ENCODE assay signal across 8 cellular contexts in genomic region chr17:55421179-55421934, GRCh38. TPM values are rescaled to one million over a fixed set of nuclear protein-coding genes. Genes with fewer than 3 reads are reported as not detected.
DNase-seq lines count a peak whose midpoint lies in the region; ATAC-seq, FAIRE-seq and TF ChIP-seq lines count a peak whose summit lies in the region.

Gene MMD (minus strand): TSS chr17:55421835. CDS start chr17:55421695, 140 bp downstream.

- TF ChIP-seq RAD21 in GM12878 (IDR thresholded peaks at IDR 0.05; ENCODE audit: insufficient read depth, low read depth, low read length), result no peak

- peak within 1 kb of the TSS; percentile 89 to 94 (median 92) for H3K4me3 Mint-ChIP-seq in immature natural killer cell

- SMC1A ChIA-PET in GM12878 (lab: Charles Lee; ENCODE audit: uncharacterized antibody, unreplicated experiment), result interaction anchor here (0.7 to 16.9 kb wide), 4 partner anchors 15 to 90 kb away, joined by 3 to 359 read pairs (median 38); partner anchors contain the start of gene SMIM36

- CTCF ChIA-PET in GM12878 (lab: Yijun Ruan, JAX), result interaction anchor here (1.6 to 1.7 kb wide), 3 partner anchors 16 to 93 kb away, joined by 5 to 6 read pairs (median 5); no protein-coding TSS in a partner anchor

- TF ChIP-seq CTCF in GM12878 (IDR thresholded peaks at IDR 0.05 in 2 of 3, conservative IDR thresholded peaks at IDR 0.05 in 1 of 3; ENCODE audit: control insufficient read depth in 2 of 3, extremely low read depth in 1 of 3, insufficient read depth in 1 of 3, low read depth in 3 of 3, low read length in 3 of 3) (no peak), spleen (IDR thresholded peaks at IDR 0.05 in 8 of 11, conservative IDR thresholded peaks at IDR 0.05 in 3 of 11) (peak in 1 of 11 experiments; percentile 8)

- H3K9me3 ChIP-seq in GM12878 (replicated peaks; ENCODE audit: control insufficient read depth, insufficient read depth, low read length) (no peaks in the 10 kb centered on the region), spleen (no peaks in the 10 kb centered on the region)

- H3K4me1 Mint-ChIP-seq in immature natural killer cell, result peaks cover 43 to 50% of the 10 kb centered on the region in 2 donors

- H3K9ac ChIP-seq in GM12878 (ENCODE audit: control insufficient read depth, insufficient read depth, low read length), result peak within 1 kb of the TSS; percentile 99

- POLR2A ChIA-PET in GM12878 (lab: Charles Lee), result interaction anchor here (0.6 to 6.4 kb wide), 9 partner anchors 8 to 83 kb away, joined by 3 to 106 read pairs (median 5); no protein-coding TSS in a partner anchor

- peaks cover 57% of the 10 kb centered on the region for H3K79me2 ChIP-seq in GM12878 (ENCODE audit: control insufficient read depth, insufficient read depth, low read length)

- in situ Hi-C loops in GM12878 (cut with MboI), result loop anchor here (5.0 kb wide), 1 partner anchor 91 kb away; the partner anchor contains the start of gene SMIM36

- H2AFZ ChIP-seq in GM12878 (ENCODE audit: control insufficient read depth, low read depth, low read length), result peak within 1 kb of the TSS; percentile 61

- H3K4me1 ChIP-seq in GM12878 (ENCODE audit: control insufficient read depth, insufficient read depth, low read length) (peaks cover 37% of the 10 kb centered on the region), spleen (peaks cover 9 to 63% (median 37%) of the 10 kb centered on the region in 6 donors)

- H3K27ac Mint-ChIP-seq in immature natural killer cell, result peak within 1 kb of the TSS; percentile 88 to 95 (median 92)

- no peaks in the 10 kb centered on the region for H3K9me3 Mint-ChIP-seq in immature natural killer cell

- TF ChIP-seq EP300 in GM12878 (IDR thresholded peaks at IDR 0.05; ENCODE audit: borderline replicate concordance in 1 of 2, control insufficient read depth in 1 of 2, low read depth in 2 of 2, low read length in 2 of 2), result no peak

- intact Hi-C loops in GM12878 (cut with micrococcal nuclease; ENCODE audit: unreplicated experiment) (no loop called here), spleen (cut with DNase I; ENCODE audit: low total_unique reads) (no loop called here)

- WGBS in GM12878 (ENCODE audit: insufficient coverage, insufficient replicate concordance, low lambda C conversion rate, missing lambda C conversion rate), result under 1% methylated on average over 42 of the region's 62 CpGs
- 0 to 1% (median 0%) methylated on average over 23 to 62 of the region's 62 CpGs for WGBS in spleen, 5 donors

- no peak for FAIRE-seq in GM12878 (lab: Jason Lieb, UNC)
- no peak for FAIRE-seq in HTR-8/SVneo (lab: Jason Lieb, UNC)

- RAD21 ChIA-PET in GM12878 (lab: Charles Lee; ENCODE audit: unreplicated experiment), result interaction anchor here (1.0 to 8.9 kb wide), 4 partner anchors 14 to 59 kb away, joined by 3 to 99 read pairs (median 8); no protein-coding TSS in a partner anchor

- H3K4me2 ChIP-seq in GM12878 (ENCODE audit: control insufficient read depth, insufficient read depth), result peak within 1 kb of the TSS; percentile 77

- TF ChIP-seq POLR2A in GM12878 (IDR thresholded peaks at IDR 0.05; ENCODE audit: low read depth, low read length), result peak; percentile 67; the same call in 1 of the 2 replicates
- peak in 1 of 3 donors; percentile 34 for TF ChIP-seq POLR2A in spleen (IDR thresholded peaks at IDR 0.05)

- no peaks in the 10 kb centered on the region for H3K36me3 ChIP-seq in GM12878 (ENCODE audit: control insufficient read depth in 2 of 2, insufficient read depth in 2 of 2, low read length in 1 of 2)
- H3K36me3 ChIP-seq in spleen, result no peaks in the 10 kb centered on the region

- no TSS peak for BruUV-seq in GM12878 (replicated peaks; lab: Mats Ljungman, UMichigan)

- peak within 1 kb of the TSS; percentile 94 for H3K4me3 ChIP-seq in GM12878
- peak within 1 kb of the TSS; percentile 70 to 85 (median 83) for H3K4me3 ChIP-seq in spleen

- no peaks in the 10 kb centered on the region for H3K36me3 Mint-ChIP-seq in immature natural killer cell

- no peaks in the 10 kb centered on the region for H3K27me3 ChIP-seq in GM12878 (replicated peaks in 1 of 2; ENCODE audit: control insufficient read depth in 2 of 2, insufficient read depth in 2 of 2, low read length in 1 of 2)
- H3K27me3 ChIP-seq in spleen (replicated peaks in 1 of 7), result peaks cover 0 to 18% (median 0%) of the 10 kb centered on the region in 7 donors

- H4K20me1 ChIP-seq in GM12878 (ENCODE audit: control insufficient read depth, insufficient read depth), result no peaks in the 10 kb centered on the region

- H3K27ac ChIP-seq in GM12878 (ENCODE audit: control insufficient read depth, insufficient read depth) (peak within 1 kb of the TSS; percentile 91), spleen (peak within 1 kb of the TSS; percentile 77 to 91 (median 86))

- peak; percentile 9 for DNase-seq in activated T-cell treated with anti-CD3 and anti-CD28 coated beads for 48 hours (ENCODE audit: low read depth)
- no peak for DNase-seq in activated T-cell treated with anti-CD3 and anti-CD28 coated beads for 4 hours
- peak; percentile 78 for DNase-seq in NCI-H510A treated with DMSO at 0.1 percent for 48 hours (lab: John Stamatoyannopoulos, UW)
- no peak for DNase-seq in GM12878 (ENCODE audit: low read depth, low spot score)
- DNase-seq in immature natural killer cell, result no peak
- peak; percentile 90 for DNase-seq in spleen
- DNase-seq in HTR-8/SVneo (ENCODE audit: insufficient read length, low spot score), result no peak

- H3K27me3 Mint-ChIP-seq in immature natural killer cell (ENCODE audit: low read depth in 3 of 3), result peaks cover 2 to 10% (median 7%) of the 10 kb centered on the region in 3 donors

- ATAC-seq in HG02798 (IDR thresholded peaks at IDR 0.05; ENCODE audit: poor library complexity, unreplicated experiment), result peak; percentile 4
- ATAC-seq in GM12878, result peak; percentile 10

TF ChIP-seq in GM12878, 131 proteins besides CTCF, POLR2A, EP300 and RAD21 (continues in another document):
- TF ChIP-seq GABPA (IDR thresholded peaks at IDR 0.05; ENCODE audit: low read depth), result no peak
- peak; percentile 46 for TF ChIP-seq MEF2B (IDR thresholded peaks at IDR 0.05; ENCODE audit: partially characterized antibody, poor library complexity, severe bottlenecking)
- 0 out of 2 replicates have a peak, but pooled peaks have one; percentile 16 for TF ChIP-seq YY1 (IDR thresholded peaks at IDR 0.05; ENCODE audit: low read depth, low read length)
- TF ChIP-seq NKRF (conservative IDR thresholded peaks at IDR 0.05), result peak; percentile 49; the same call in 1 of the 2 replicates
- TF ChIP-seq ZNF622 (IDR thresholded peaks at IDR 0.05), result no peak
- peak; percentile 80 for TF ChIP-seq EED (IDR thresholded peaks at IDR 0.05; ENCODE audit: low read depth)
- peak; percentile 29 for TF ChIP-seq MTA2 (IDR thresholded peaks at IDR 0.05; ENCODE audit: low read depth)
- TF ChIP-seq STAT1 (conservative IDR thresholded peaks at IDR 0.05), result no peak
- TF ChIP-seq KLF5 (IDR thresholded peaks at IDR 0.05; ENCODE audit: partially characterized antibody), result no peak
- TF ChIP-seq CREM (IDR thresholded peaks at IDR 0.05; ENCODE audit: low read depth), result 0 out of 2 replicates have a peak, but pooled peaks have one; percentile 5
- TF ChIP-seq RELB (IDR thresholded peaks at IDR 0.05; ENCODE audit: low read depth), result peak; percentile 77

RNA-seq across cellular contexts. Expression of gene MMD, which starts in this region (rescaled TPM):
- total RNA-seq in GM12878 (2013; cell fraction: nucleolus; rRNA removed), result 88.8 and 95.5 TPM in 2 replicates
- total RNA-seq in GM12878 (2014; rRNA removed) (22.6 and 28.8 TPM in 2 replicates), GM12878 (2014; rRNA removed; fragmentation: Illumina TruSeq; extraction: Trizol) (18.6 and 20.6 TPM in 2 replicates), GM12878 (2021) (24.2 and 25.2 TPM in 2 replicates), spleen (10 to 100 TPM; 25.8 to 47.9 (median 42.7) TPM)
- polyA plus RNA-seq in GM12878 (2011; ENCODE audit: low read depth), result 5.1 TPM
- polyA plus RNA-seq in GM12878 (2011; rRNA removed) (46.7 and 53.5 TPM in 2 replicates), GM12878 (2014; fragmentation: Illumina TruSeq; extraction: Trizol) (22.1 and 29.2 TPM in 2 replicates), GM12878 (2014; fragmentation: Nextera tagmentation; extraction: Ambion mirVana) (10 to 100 TPM in 1 of 2 experiments, 1 to 10 TPM in 1; 8.0 to 12.1 TPM), GM12878 (2014; rRNA removed) (20.3 and 22.8 TPM in 2 replicates), GM12878 (2016; fragmentation: Nextera tagmentation; extraction: Ambion mirVana) (10 to 100 TPM; 23.0 to 24.0 TPM), immature natural killer cell (10 to 100 TPM in 2 of 3 donors, 1 to 10 TPM in 1; 8.1 to 18.1 (median 14.2) TPM), spleen (10 to 100 TPM; 18.6 to 23.6 (median 19.0) TPM)
- 19.0 and 23.0 TPM in 2 replicates for polyA plus RNA-seq in GM12878 (2011; cell fraction: cytosol; rRNA removed)
- polyA plus RNA-seq in GM12878 (2011; cell fraction: nucleus; rRNA removed), result 23.6 and 27.5 TPM in 2 replicates
- 9.9 and 10.8 TPM in 2 replicates for polyA plus RNA-seq in GM12878 (2012)
- polyA minus RNA-seq in GM12878 (2011; rRNA and poly(A)+ RNA removed), result 22.3 and 29.7 TPM in 2 replicates
- polyA minus RNA-seq in GM12878 (2011; cell fraction: cytosol; rRNA and poly(A)+ RNA removed), result 10.5 and 12.4 TPM in 2 replicates
- polyA minus RNA-seq in GM12878 (2011; cell fraction: nucleus; rRNA and poly(A)+ RNA removed), result 27.1 and 30.5 TPM in 2 replicates

Comparison
In these comparisons a context has a peak if more than half of its experiments do, and no peak if none do; other contexts are left out.
1. DNase-seq: peak in activated T-cell treated with anti-CD3 and anti-CD28 coated beads for 48 hours (single experiment), NCI-H510A treated with DMSO at 0.1 percent for 48 hours (single experiment) and spleen (single experiment); none in activated T-cell treated with anti-CD3 and anti-CD28 coated beads for 4 hours (single experiment), GM12878 (single experiment), immature natural killer cell (0 of 3) and HTR-8/SVneo (single experiment).